In genomic region chr2:172094319-172095145, GRCh38 we compare ENCODE assay signal across 8 cellular contexts. TPM values are rescaled to one million over a fixed set of nuclear protein-coding genes. Genes with fewer than 3 reads are reported as not detected.
DNase-seq lines count a peak whose midpoint lies in the region; ATAC-seq and TF ChIP-seq lines count a peak whose summit lies in the region.

No MANE protein-coding gene starts in this region.

- H3K36me3 ChIP-seq in heart right ventricle = no peaks in the 10 kb centered on the region

- no peaks in the 10 kb centered on the region for H3K9me3 ChIP-seq in heart right ventricle

- H3K4me1 ChIP-seq in heart right ventricle (peaks cover 18 to 56% (median 45%) of the 10 kb centered on the region in 9 donors), foreskin keratinocyte (peaks cover 16% of the 10 kb centered on the region)

- no peak for TF ChIP-seq CTCF in heart right ventricle (IDR thresholded peaks at IDR 0.05)
- no peak for TF ChIP-seq CTCF in foreskin keratinocyte (conservative IDR thresholded peaks at IDR 0.05)

- intact Hi-C loops in heart right ventricle (cut with DNase I) (no loop called here), left cardiac atrium (cut with DNase I) (no loop called here)

- ATAC-seq in heart right ventricle (peak in 4 of 8 donors; percentile 4 to 24 (median 14)), left cardiac atrium (no peak), foreskin keratinocyte (no peak), HG03097 (IDR thresholded peaks at IDR 0.05; ENCODE audit: low FRiP score, unreplicated experiment) (no peak), HG02623 (IDR thresholded peaks at IDR 0.05; ENCODE audit: unreplicated experiment) (no peak)

- DNase-seq in heart right ventricle (peak in 1 of 2 donors; percentile 13), left cardiac atrium (no peak), SW 1271 (lab: John Stamatoyannopoulos, UW) (peak; percentile 50 to 62), foreskin keratinocyte (no peak), skeletal muscle cell (ENCODE audit: low read depth) (no peak), RPMI8226 (no peak)

- H3K4me3 ChIP-seq in heart right ventricle (peak overlapping the region; percentile 1 to 53 (median 40)), skeletal muscle cell (ENCODE audit: low read depth, low read length) (peak overlapping the region; percentile 58)

- H3K27me3 ChIP-seq in heart right ventricle (peaks cover 95 to 100% (median 100%) of the 10 kb centered on the region in 7 donors), foreskin keratinocyte (no peaks in the 10 kb centered on the region)

- no peak overlapping the region for H3K27ac ChIP-seq in heart right ventricle
- peak overlapping the region; percentile 97 for H3K27ac ChIP-seq in foreskin keratinocyte

- 2 to 3% methylated on average over 62 to 65 of the region's 65 CpGs for WGBS in heart right ventricle, 2 donors

RNA-seq across cellular contexts. Expression of gene DLX2, which starts 8.2 kb away (rescaled TPM):
- total RNA-seq in heart right ventricle (under 1 TPM in 1 of 10 donors, not detected in 9; 0.11 TPM), left cardiac atrium (not detected), foreskin keratinocyte (1.1 and 1.4 TPM in 2 replicates)
- polyA plus RNA-seq in heart right ventricle (not detected), foreskin keratinocyte (1.1 and 1.9 TPM in 2 replicates)

RNA-seq across cellular contexts. Expression of gene DLX1, which starts 9.2 kb away (rescaled TPM):
- total RNA-seq in heart right ventricle (under 1 TPM in 1 of 10 donors, not detected in 9; 0.41 TPM), left cardiac atrium (under 1 TPM; 0.15 to 0.16 TPM), foreskin keratinocyte (6.2 and 7.0 TPM in 2 replicates)
- polyA plus RNA-seq in heart right ventricle (under 1 TPM in 1 of 2 donors, not detected in 1; 0.10 TPM), foreskin keratinocyte (5.9 and 6.5 TPM in 2 replicates)

Comparison
In these comparisons a context has a peak if more than half of its experiments do, and no peak if none do; other contexts are left out.
1. DNase-seq: peak in SW 1271 (2 of 2); none in left cardiac atrium (single experiment), foreskin keratinocyte (0 of 2), skeletal muscle cell (single experiment) and RPMI8226 (single experiment).